3 cellular contexts compared by ENCODE assay signal in the genomic region with DNA sequence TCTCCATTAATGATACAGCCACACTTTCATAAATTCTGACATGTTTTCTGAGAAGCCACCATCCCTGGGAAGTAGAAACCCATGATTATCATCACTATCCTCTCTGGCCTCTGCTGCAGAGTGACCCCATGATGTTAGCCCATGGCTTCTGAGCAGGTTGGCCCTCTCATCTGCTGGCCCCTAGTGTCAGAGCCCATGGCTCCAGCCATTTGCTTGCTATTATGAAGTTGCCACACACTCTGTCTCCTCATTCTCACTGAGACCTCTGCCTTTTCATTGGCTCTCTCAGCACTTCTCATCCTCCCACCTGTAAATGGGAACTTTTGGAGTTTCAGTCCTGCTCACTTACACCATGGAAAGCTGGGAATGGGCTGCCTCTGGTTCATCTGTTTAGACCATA.
TF ChIP-seq lines count a peak whose summit lies in the region.

No MANE protein-coding gene starts in this region.

TF ChIP-seq in WTC11, 78 proteins besides CTCF, POLR2A, EP300 and RAD21:
- TF ChIP-seq, protein P1, sequence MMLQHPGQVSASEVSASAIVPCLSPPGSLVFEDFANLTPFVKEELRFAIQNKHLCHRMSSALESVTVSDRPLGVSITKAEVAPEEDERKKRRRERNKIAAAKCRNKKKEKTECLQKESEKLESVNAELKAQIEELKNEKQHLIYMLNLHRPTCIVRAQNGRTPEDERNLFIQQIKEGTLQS (CRISPR knock-in tag; conservative IDR thresholded peaks at IDR 0.05) = no peak

TF ChIP-seq in H1, 55 proteins besides CTCF, POLR2A, EP300 and RAD21:
- no peak for TF ChIP-seq RNF2 (IDR thresholded peaks at IDR 0.05; ENCODE audit: borderline replicate concordance, low read depth, low read length, missing control alignments, poor library complexity, severe bottlenecking)
- TF ChIP-seq NANOG (IDR thresholded peaks at IDR 0.05; ENCODE audit: insufficient read depth, low read depth, low read length, poor library complexity, severe bottlenecking) = no peak
- TF ChIP-seq BCL11A (IDR thresholded peaks at IDR 0.05; ENCODE audit: low read depth in 2 of 2, low read length in 2 of 2) = no peak
- no peak for TF ChIP-seq ZNF274 (IDR thresholded peaks at IDR 0.05; ENCODE audit: borderline replicate concordance, extremely low read depth, low read length)
- TF ChIP-seq EZH2 (IDR thresholded peaks at IDR 0.05; ENCODE audit: low read depth, low read length, severe bottlenecking) = no peak

TF ChIP-seq in endothelial cell of umbilical vein, 7 proteins besides CTCF, POLR2A, EP300 and RAD21:
- TF ChIP-seq EZH2 (IDR thresholded peaks at IDR 0.05; ENCODE audit: borderline replicate concordance, low read depth, low read length, severe bottlenecking) (no peak), GATA2 (IDR thresholded peaks at IDR 0.05; ENCODE audit: insufficient read depth, insufficient read length, low read depth, low read length) (no peak), MYC (IDR thresholded peaks at IDR 0.05; ENCODE audit: low read depth, low read length) (no peak), JUN (IDR thresholded peaks at IDR 0.05; ENCODE audit: borderline replicate concordance, insufficient read depth, insufficient read length, low read depth) (no peak), FOS (IDR thresholded peaks at IDR 0.05; ENCODE audit: borderline replicate concordance, insufficient read depth, low read length) (no peak), POLR2AphosphoS5 (IDR thresholded peaks at IDR 0.05; ENCODE audit: insufficient read depth, low read depth, low read length) (no peak)
- TF ChIP-seq, protein P2, sequence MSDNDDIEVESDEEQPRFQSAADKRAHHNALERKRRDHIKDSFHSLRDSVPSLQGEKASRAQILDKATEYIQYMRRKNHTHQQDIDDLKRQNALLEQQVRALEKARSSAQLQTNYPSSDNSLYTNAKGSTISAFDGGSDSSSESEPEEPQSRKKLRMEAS (IDR thresholded peaks at IDR 0.05; ENCODE audit: insufficient read depth, insufficient read length) = no peak
